In the genomic region with DNA sequence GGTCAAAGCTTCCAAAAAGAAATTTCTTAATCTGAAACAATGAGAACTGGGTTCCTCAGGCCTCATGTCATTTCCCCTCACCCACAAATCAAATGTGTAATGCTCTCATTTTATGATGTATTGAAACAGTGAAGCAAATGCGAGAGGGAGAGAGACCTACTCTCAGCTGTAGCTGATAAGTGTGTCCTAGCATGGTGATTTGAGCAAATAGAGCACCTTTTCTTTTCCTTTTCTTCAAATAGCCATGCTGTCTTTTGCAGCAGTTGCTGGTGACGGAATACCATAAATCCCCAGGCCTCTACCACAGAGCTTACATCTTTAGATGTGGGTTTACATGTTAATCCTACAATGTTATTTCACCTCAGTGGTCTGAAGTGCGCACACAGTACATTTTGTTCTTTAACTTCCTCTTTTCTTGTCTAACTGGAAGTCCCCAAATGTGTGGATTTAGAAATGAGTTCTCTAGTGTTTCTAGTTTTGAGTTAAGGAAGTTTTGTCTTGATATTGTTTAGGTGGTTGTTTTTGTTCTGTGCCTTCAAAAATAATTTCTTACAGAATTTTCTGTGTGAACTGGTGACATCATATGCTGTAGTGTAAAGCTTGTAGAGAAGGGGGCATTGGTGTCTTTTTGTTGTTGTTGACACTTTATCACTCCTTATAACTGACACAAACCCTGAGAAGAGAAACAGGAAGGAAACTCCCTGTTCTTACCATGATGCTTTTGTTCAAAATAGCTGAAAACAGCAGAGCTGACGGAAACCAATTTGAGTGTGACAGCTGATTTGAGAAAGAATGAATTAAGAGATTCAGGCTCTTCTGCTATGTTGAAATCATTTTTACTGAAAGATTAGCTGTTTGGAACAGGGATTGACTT, we compare ENCODE assay signal across 9 cellular contexts. TPM values are rescaled to one million over a fixed set of nuclear protein-coding genes. Genes with fewer than 3 reads are reported as not detected.
DNase-seq lines count a peak whose midpoint lies in the region; ATAC-seq lines count a peak whose summit lies in the region.
"Had no signal": no experiment of that assay in that cellular context is flagged by ENCODE, and none has a peak within 500 bp of the region (broad histone marks: within the 10 kb centered on the region; RNA-seq: fewer than 3 reads in every experiment).

No MANE protein-coding gene starts in this region.

- peak; percentile 65 for DNase-seq in GDM1 (lab: John Stamatoyannopoulos, UW)
- peak; percentile 87 for DNase-seq in LHCN-M2 (ENCODE audit: low read depth)
- DNase-seq in activated effector memory CD4-positive, alpha-beta T cell treated with Interleukin-2 at 50 U/mL for 16 hours = peak; percentile 25
- peak; percentile 96 for DNase-seq in iris pigment epithelial cell (ENCODE audit: low read depth)
- no peak for DNase-seq in substantia nigra (lab: John Stamatoyannopoulos, UW)
- DNase-seq in NCI-H146 (lab: John Stamatoyannopoulos, UW) = no peak
- DNase-seq in COLO668 (lab: John Stamatoyannopoulos, UW; ENCODE audit: unreplicated experiment) = no peak

- ATAC-seq in GM21526 (IDR thresholded peaks at IDR 0.05; ENCODE audit: low FRiP score, unreplicated experiment) = peak; percentile 41
- ATAC-seq: HCT116 had no signal

- peak overlapping the region; percentile 67 for H3K27ac ChIP-seq in substantia nigra (ENCODE audit: low read depth, low read length, poor library complexity, severe bottlenecking)

RNA-seq across cellular contexts. Expression of gene SMAP2, which starts 12.1 kb away (rescaled TPM):
- total RNA-seq in LHCN-M2 (2014; rRNA removed) = 34.9 and 35.1 TPM in 2 replicates
- 20.3 TPM for polyA plus RNA-seq in LHCN-M2 (2012)

Comparison
In these comparisons a context has a peak if more than half of its experiments do, and no peak if none do; other contexts are left out.
1. DNase-seq: peak in GDM1 (single experiment), LHCN-M2 (single experiment), activated effector memory CD4-positive, alpha-beta T cell treated with Interleukin-2 at 50 U/mL for 16 hours (single experiment) and iris pigment epithelial cell (single experiment); none in substantia nigra (0 of 49), NCI-H146 (single experiment) and COLO668 (single experiment).